2 cellular contexts compared by ENCODE assay signal in the genomic region with DNA sequence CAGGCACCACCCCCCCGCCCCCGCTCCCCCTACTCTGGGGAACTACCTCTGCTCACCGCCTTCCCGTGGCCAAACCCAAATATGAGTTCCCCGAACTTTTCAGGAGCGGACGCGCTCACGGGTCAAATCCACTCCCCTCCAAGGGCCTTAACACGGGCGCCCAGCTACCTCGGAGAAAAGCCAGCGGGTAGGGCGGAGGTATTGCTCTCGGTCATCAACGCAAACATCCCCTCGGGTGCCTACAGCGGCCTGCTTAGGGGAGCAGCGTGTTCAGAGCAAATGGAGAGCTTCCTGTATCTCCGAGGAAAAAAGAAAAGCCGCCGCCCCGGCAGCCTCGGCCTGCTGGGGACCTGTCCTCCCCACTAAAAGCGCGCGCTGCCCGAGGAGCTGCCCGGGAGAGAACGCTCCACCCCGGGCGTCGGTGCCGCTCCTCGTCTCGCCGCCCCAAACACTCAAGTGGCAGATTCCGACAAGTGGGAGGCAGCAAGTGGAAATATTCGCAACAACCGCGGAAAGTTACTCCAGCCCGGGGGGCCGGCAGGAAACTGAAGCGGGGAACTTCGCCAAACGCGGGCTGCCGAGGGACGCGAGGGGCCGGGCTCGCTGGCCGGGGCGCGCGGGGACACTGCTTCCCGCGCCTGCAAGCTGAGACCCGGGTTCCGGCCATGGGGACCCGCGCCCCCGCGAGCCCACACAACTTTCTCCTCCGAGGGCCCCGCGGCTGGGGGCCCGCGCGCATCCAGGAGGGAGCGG.
TF ChIP-seq lines count a peak whose summit lies in the region.

No MANE protein-coding gene starts in this region.

TF ChIP-seq in HepG2, 621 proteins besides CTCF, POLR2A, EP300 and RAD21:
- TF ChIP-seq ZNF672 (CRISPR knock-in tag; IDR thresholded peaks at IDR 0.05): no peak

TF ChIP-seq in GM12891, 5 proteins besides CTCF, POLR2A, EP300 and RAD21:
- TF ChIP-seq POU2F2 (IDR thresholded peaks at IDR 0.05; ENCODE audit: low read depth, low read length) (no peak), SPI1 (IDR thresholded peaks at IDR 0.05; ENCODE audit: low read depth, low read length) (no peak), PAX5 (IDR thresholded peaks at IDR 0.05; ENCODE audit: insufficient read depth, low read length, severe bottlenecking) (no peak), TAF1 (IDR thresholded peaks at IDR 0.05; ENCODE audit: low read depth, low read length) (no peak), POLR2AphosphoS5 (IDR thresholded peaks at IDR 0.05; ENCODE audit: low read depth, low read length) (no peak)
